ENCODE assay signal across 14 cellular contexts in genomic region chr13:29532821-29533220, GRCh38.
DNase-seq lines count a peak whose midpoint lies in the region; ATAC-seq and TF ChIP-seq lines count a peak whose summit lies in the region.
"Had no signal": no experiment of that assay in that cellular context is flagged by ENCODE, and none has a peak within 500 bp of the region (broad histone marks: within the 10 kb centered on the region; RNA-seq: fewer than 3 reads in every experiment).

No MANE protein-coding gene starts in this region.

- intact Hi-C loops in cardiac septum (cut with DNase I): no loop called here
- intact Hi-C loops in left ventricle myocardium superior (cut with micrococcal nuclease): no loop called here

- TF ChIP-seq POLR2A in GM18505 (IDR thresholded peaks at IDR 0.05; ENCODE audit: borderline replicate concordance, extremely low read depth, insufficient read depth, insufficient read length): no peak

- H3K36me3 ChIP-seq in stomach smooth muscle (ENCODE audit: control insufficient read depth in 2 of 2, insufficient read depth in 2 of 2, low read length in 2 of 2): peaks cover 15 to 17% of the 10 kb centered on the region in 2 donors

- TF ChIP-seq CTCF in chondrocyte (IDR thresholded peaks at IDR 0.05): no peak
- TF ChIP-seq CTCF in nephron (IDR thresholded peaks at IDR 0.05; ENCODE audit: unreplicated experiment in 3 of 3): no peak

- H3K9me3 Mint-ChIP-seq in chondrocyte (ENCODE audit: low read depth) (no peaks in the 10 kb centered on the region), nephron (no peaks in the 10 kb centered on the region)

- no peak for ATAC-seq in left ventricle myocardium superior
- no peak for ATAC-seq in GM18505 (IDR thresholded peaks at IDR 0.05; ENCODE audit: unreplicated experiment)

- H3K9ac ChIP-seq in stomach smooth muscle (ENCODE audit: low read length in 2 of 2): peak overlapping the region in 1 of 2 donors; percentile 23

- peak overlapping the region; percentile 23 to 44 for H3K4me3 ChIP-seq in stomach smooth muscle (ENCODE audit: low read length in 2 of 2)

- no peaks in the 10 kb centered on the region for H3K9me3 ChIP-seq in stomach smooth muscle (ENCODE audit: control insufficient read depth in 2 of 2, low read length in 2 of 2)

- H3K27me3 ChIP-seq in stomach smooth muscle (ENCODE audit: control insufficient read depth in 1 of 2, insufficient read depth in 2 of 2, low read length in 2 of 2): no peaks in the 10 kb centered on the region

- DNase-seq in cardiac septum (ENCODE audit: low spot score): peak; percentile 51
- no peak for DNase-seq in left ventricle myocardium superior
- DNase-seq in chondrocyte (ENCODE audit: low spot score): no peak
- DNase-seq in SW480 (ENCODE audit: low spot score): no peak
- DNase-seq in UCSD-AML1 (lab: John Stamatoyannopoulos, UW; ENCODE audit: unreplicated experiment): no peak
- DNase-seq: AML-193, NCI-H1417 treated with DMSO at 0.1 percent for 48 hours, NCI-H2029 treated with DMSO at 0.1 percent for 48 hours, NCI-H345, NCI-H526 treated with DMSO at 0.1 percent for 48 hours, RPMI8226 had no signal

- H3K4me1 Mint-ChIP-seq in chondrocyte (ENCODE audit: low read depth) (peaks cover 54% of the 10 kb centered on the region), nephron (peaks cover 27% of the 10 kb centered on the region)

- H3K4me3 Mint-ChIP-seq in chondrocyte (ENCODE audit: unreplicated experiment): no peak overlapping the region
- no peak overlapping the region for H3K4me3 Mint-ChIP-seq in nephron

- peak overlapping the region; percentile 69 for H3K27ac ChIP-seq in stomach smooth muscle (ENCODE audit: low read length)

- H3K36me3 Mint-ChIP-seq in chondrocyte (ENCODE audit: low read depth) (peaks cover 29% of the 10 kb centered on the region), nephron (ENCODE audit: low read depth) (peaks cover 20% of the 10 kb centered on the region)

- H3K27me3 Mint-ChIP-seq in chondrocyte (ENCODE audit: low read depth): no peaks in the 10 kb centered on the region
- no peaks in the 10 kb centered on the region for H3K27me3 Mint-ChIP-seq in nephron (ENCODE audit: low read depth)

- H3K4me1 ChIP-seq in stomach smooth muscle (ENCODE audit: control insufficient read depth, insufficient read depth, low read length): peaks cover 21% of the 10 kb centered on the region

- peak overlapping the region; percentile 90 for H3K27ac Mint-ChIP-seq in chondrocyte (ENCODE audit: unreplicated experiment)
- peak overlapping the region in 2 of 3 experiments; percentile 6 to 79 for H3K27ac Mint-ChIP-seq in nephron
